2 cellular contexts compared by ENCODE assay signal in the genomic region with DNA sequence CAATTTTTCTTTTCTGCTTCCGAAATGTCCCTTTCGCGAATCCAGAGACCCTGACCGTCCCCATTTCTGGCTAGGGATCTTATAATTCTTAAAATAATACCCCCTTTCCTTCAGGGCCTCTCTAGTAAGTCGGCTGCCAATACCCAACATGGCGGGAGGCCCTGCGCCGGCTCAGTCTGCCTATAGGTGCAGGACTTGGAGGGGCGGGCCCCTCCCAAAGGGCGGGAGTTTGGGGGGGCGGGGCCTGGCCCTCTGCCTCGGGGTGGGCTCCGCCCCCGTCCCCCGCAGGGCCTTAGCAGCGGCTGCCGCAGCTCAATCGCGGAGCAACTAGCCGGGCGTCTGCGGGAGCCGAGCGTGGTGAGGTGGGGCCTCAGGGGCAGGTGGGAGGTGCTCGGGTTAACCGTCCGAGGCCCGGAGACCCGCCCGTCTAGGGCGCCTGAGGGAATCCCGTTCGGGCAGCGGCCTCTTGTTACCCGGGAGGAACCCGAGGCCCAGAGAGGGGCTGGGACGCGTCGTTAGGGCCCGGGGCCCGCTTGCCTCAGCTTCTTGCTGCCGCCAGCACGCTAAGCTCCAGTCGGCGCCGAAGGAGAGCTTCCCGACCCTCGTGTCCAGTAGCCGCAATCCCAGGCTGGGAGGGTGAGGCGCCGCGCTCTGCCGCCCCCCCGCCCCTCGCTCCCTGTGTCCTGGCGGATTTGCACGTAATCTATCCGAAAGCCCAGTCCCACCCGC.
TF ChIP-seq lines count a peak whose summit lies in the region.

A gene with protein sequence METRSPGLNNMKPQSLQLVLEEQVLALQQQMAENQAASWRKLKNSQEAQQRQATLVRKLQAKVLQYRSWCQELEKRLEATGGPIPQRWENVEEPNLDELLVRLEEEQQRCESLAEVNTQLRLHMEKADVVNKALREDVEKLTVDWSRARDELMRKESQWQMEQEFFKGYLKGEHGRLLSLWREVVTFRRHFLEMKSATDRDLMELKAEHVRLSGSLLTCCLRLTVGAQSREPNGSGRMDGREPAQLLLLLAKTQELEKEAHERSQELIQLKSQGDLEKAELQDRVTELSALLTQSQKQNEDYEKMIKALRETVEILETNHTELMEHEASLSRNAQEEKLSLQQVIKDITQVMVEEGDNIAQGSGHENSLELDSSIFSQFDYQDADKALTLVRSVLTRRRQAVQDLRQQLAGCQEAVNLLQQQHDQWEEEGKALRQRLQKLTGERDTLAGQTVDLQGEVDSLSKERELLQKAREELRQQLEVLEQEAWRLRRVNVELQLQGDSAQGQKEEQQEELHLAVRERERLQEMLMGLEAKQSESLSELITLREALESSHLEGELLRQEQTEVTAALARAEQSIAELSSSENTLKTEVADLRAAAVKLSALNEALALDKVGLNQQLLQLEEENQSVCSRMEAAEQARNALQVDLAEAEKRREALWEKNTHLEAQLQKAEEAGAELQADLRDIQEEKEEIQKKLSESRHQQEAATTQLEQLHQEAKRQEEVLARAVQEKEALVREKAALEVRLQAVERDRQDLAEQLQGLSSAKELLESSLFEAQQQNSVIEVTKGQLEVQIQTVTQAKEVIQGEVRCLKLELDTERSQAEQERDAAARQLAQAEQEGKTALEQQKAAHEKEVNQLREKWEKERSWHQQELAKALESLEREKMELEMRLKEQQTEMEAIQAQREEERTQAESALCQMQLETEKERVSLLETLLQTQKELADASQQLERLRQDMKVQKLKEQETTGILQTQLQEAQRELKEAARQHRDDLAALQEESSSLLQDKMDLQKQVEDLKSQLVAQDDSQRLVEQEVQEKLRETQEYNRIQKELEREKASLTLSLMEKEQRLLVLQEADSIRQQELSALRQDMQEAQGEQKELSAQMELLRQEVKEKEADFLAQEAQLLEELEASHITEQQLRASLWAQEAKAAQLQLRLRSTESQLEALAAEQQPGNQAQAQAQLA (N-terminal part only) (plus strand): TSS at position 718 of the 729 bp plus-strand sequence. CDS start 6,770 bp downstream, outside the sequence.

TF ChIP-seq in IMR-90, 13 proteins besides CTCF, POLR2A, EP300 and RAD21:
- TF ChIP-seq FOS (IDR thresholded peaks at IDR 0.05; ENCODE audit: low read depth, low read length) (no peak), CHD1 (IDR thresholded peaks at IDR 0.05; ENCODE audit: low read depth, low read length) (no peak), MAZ (IDR thresholded peaks at IDR 0.05; ENCODE audit: borderline replicate concordance, low read depth, low read length) (peak; percentile 77; the same call in 1 of the 2 replicates)

TF ChIP-seq in endothelial cell of umbilical vein, 7 proteins besides CTCF, POLR2A, EP300 and RAD21:
- TF ChIP-seq, protein P1, sequence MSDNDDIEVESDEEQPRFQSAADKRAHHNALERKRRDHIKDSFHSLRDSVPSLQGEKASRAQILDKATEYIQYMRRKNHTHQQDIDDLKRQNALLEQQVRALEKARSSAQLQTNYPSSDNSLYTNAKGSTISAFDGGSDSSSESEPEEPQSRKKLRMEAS (IDR thresholded peaks at IDR 0.05; ENCODE audit: insufficient read depth, insufficient read length): no peak
- peak; percentile 80 for TF ChIP-seq POLR2AphosphoS5 (IDR thresholded peaks at IDR 0.05; ENCODE audit: insufficient read depth, low read depth, low read length)
